8 cellular contexts compared by ENCODE assay signal in genomic region chr20:56440346-56441007, GRCh38. TPM values are rescaled to one million over a fixed set of nuclear protein-coding genes. Genes with fewer than 3 reads are reported as not detected.
DNase-seq lines count a peak whose midpoint lies in the region; ATAC-seq, FAIRE-seq and TF ChIP-seq lines count a peak whose summit lies in the region.

No MANE protein-coding gene starts in this region.

- H3K9me3 ChIP-seq in vagina = no peaks in the 10 kb centered on the region

- peak overlapping the region; percentile 93 for H3K27ac Mint-ChIP-seq in activated naive CD8-positive, alpha-beta T cell treated with anti-CD3 and anti-CD28 coated beads for 36 hours

- peaks cover 46% of the 10 kb centered on the region for H3K4me1 Mint-ChIP-seq in activated naive CD8-positive, alpha-beta T cell treated with anti-CD3 and anti-CD28 coated beads for 36 hours

- no peak overlapping the region for H3K4me3 ChIP-seq in vagina

- no peaks in the 10 kb centered on the region for H3K27me3 ChIP-seq in vagina

- H3K36me3 ChIP-seq in vagina = no peaks in the 10 kb centered on the region

- no peak for TF ChIP-seq POLR2A in vagina (IDR thresholded peaks at IDR 0.05)

- intact Hi-C loops in vagina (cut with DNase I) = no loop called here

- peaks cover 12% of the 10 kb centered on the region for H3K4me1 ChIP-seq in vagina

- H3K27me3 Mint-ChIP-seq in activated naive CD8-positive, alpha-beta T cell treated with anti-CD3 and anti-CD28 coated beads for 36 hours = no peaks in the 10 kb centered on the region

- no peak for TF ChIP-seq CTCF in vagina (IDR thresholded peaks at IDR 0.05)

- ATAC-seq in GM19324 (IDR thresholded peaks at IDR 0.05; ENCODE audit: low FRiP score, unreplicated experiment) = no peak

- peak overlapping the region; percentile 61 for H3K4me3 Mint-ChIP-seq in activated naive CD8-positive, alpha-beta T cell treated with anti-CD3 and anti-CD28 coated beads for 36 hours

- H3K27ac ChIP-seq in vagina = no peak overlapping the region

- H3K36me3 Mint-ChIP-seq in activated naive CD8-positive, alpha-beta T cell treated with anti-CD3 and anti-CD28 coated beads for 36 hours = peaks cover 15% of the 10 kb centered on the region

- FAIRE-seq in GM19239 (lab: Jason Lieb, UNC) = peak; percentile 69

- H3K9me3 Mint-ChIP-seq in activated naive CD8-positive, alpha-beta T cell treated with anti-CD3 and anti-CD28 coated beads for 36 hours = no peaks in the 10 kb centered on the region

- DNase-seq in GM19239 (ENCODE audit: insufficient read length, low spot score) (peak; percentile 18), KG1 (lab: John Stamatoyannopoulos, UW) (peak; percentile 76), NCI-H1436 treated with DMSO at 0.1 percent for 48 hours (lab: John Stamatoyannopoulos, UW) (no peak), NCI-H187 treated with DMSO at 0.1 percent for 48 hours (lab: John Stamatoyannopoulos, UW) (no peak), vagina (ENCODE audit: extremely low spot score in 2 of 2) (no peak)
- DNase-seq in activated naive CD8-positive, alpha-beta T cell treated with anti-CD3 and anti-CD28 coated beads for 36 hours = peak; percentile 73
- DNase-seq in stimulated activated CD4-positive, alpha-beta T cell treated with anti-CD3 and anti-CD28 coated beads, TNF-alpha, amount 100 ng/mL, for 1 hour (ENCODE audit: low read depth in 3 of 3, low spot score in 1 of 3) = peak in 2 of 3 donors; percentile 10

RNA-seq across cellular contexts. Expression of gene RTF2, which starts 27.9 kb away (rescaled TPM):
- 10 to 100 TPM; 70.3 to 76.3 TPM for total RNA-seq in activated naive CD8-positive, alpha-beta T cell treated with anti-CD3 and anti-CD28 coated beads for 36 hours
- total RNA-seq in vagina = 47.1 TPM

RNA-seq across cellular contexts. Expression of gene CASS4, which starts 28.4 kb away (rescaled TPM):
- total RNA-seq in activated naive CD8-positive, alpha-beta T cell treated with anti-CD3 and anti-CD28 coated beads for 36 hours = 1 to 10 TPM; 3.0 to 3.4 TPM
- total RNA-seq in vagina = 0.74 TPM

RNA-seq across cellular contexts. Expression of gene CSTF1, which starts 48.0 kb away (rescaled TPM):
- 10 to 100 TPM; 66.4 to 69.8 TPM for total RNA-seq in activated naive CD8-positive, alpha-beta T cell treated with anti-CD3 and anti-CD28 coated beads for 36 hours
- total RNA-seq in vagina = 27.0 TPM

RNA-seq across cellular contexts. Expression of gene AURKA, which starts 48.5 kb away (rescaled TPM):
- total RNA-seq in activated naive CD8-positive, alpha-beta T cell treated with anti-CD3 and anti-CD28 coated beads for 36 hours = 10 to 100 TPM; 83.6 to 85.1 TPM
- 2.2 TPM for total RNA-seq in vagina

Comparison
In these comparisons a context has a peak if more than half of its experiments do, and no peak if none do; other contexts are left out.
1. DNase-seq: peak in GM19239 (single experiment), KG1 (single experiment), activated naive CD8-positive, alpha-beta T cell treated with anti-CD3 and anti-CD28 coated beads for 36 hours (single experiment) and stimulated activated CD4-positive, alpha-beta T cell treated with anti-CD3 and anti-CD28 coated beads, TNF-alpha, amount 100 ng/mL, for 1 hour (2 of 3); none in NCI-H1436 treated with DMSO at 0.1 percent for 48 hours (single experiment), NCI-H187 treated with DMSO at 0.1 percent for 48 hours (single experiment) and vagina (0 of 2).